In genomic region chr10:103800789-103801540, GRCh38 we compare ENCODE assay signal across 9 cellular contexts. TPM values are rescaled to one million over a fixed set of nuclear protein-coding genes. Genes with fewer than 3 reads are reported as not detected.
DNase-seq lines count a peak whose midpoint lies in the region; ATAC-seq and TF ChIP-seq lines count a peak whose summit lies in the region.
"Had no signal": no experiment of that assay in that cellular context is flagged by ENCODE, and none has a peak within 500 bp of the region (broad histone marks: within the 10 kb centered on the region; RNA-seq: fewer than 3 reads in every experiment).

No MANE protein-coding gene starts in this region.

- H3K27ac ChIP-seq in endodermal cell (ENCODE audit: low read depth, low read length) = no peak overlapping the region
- H3K27ac ChIP-seq: parathyroid adenoma had no signal

- no peak overlapping the region for H3K4me3 Mint-ChIP-seq in activated T-helper 2 cell treated with anti-CD3 and anti-CD28 coated beads, Interferon-gamma antibody, Interleukin-2, Interleukin-4, amounts not matched to agents 10 μg/mL and 5 μg/mL and 100 μg/mL, durations not matched to agents 14 hours and 24 hours and 36 hours (ENCODE audit: low read depth)
- H3K4me3 Mint-ChIP-seq in endodermal cell = no peak overlapping the region

- ATAC-seq in GM21529 (IDR thresholded peaks at IDR 0.05; ENCODE audit: unreplicated experiment) = peak; percentile 91

- no peak for TF ChIP-seq CTCF in endodermal cell (conservative IDR thresholded peaks at IDR 0.05)

- peak; percentile 51 for DNase-seq in DMS153 (lab: John Stamatoyannopoulos, UW)
- DNase-seq in NCI-H1048 (lab: John Stamatoyannopoulos, UW) = peak; percentile 43
- peak; percentile 63 for DNase-seq in activated T-helper 2 cell treated with anti-CD3 and anti-CD28 coated beads, Interferon-gamma antibody, Interleukin-2, Interleukin-4, amounts not matched to agents 10 μg/mL and 5 μg/mL and 100 μg/mL, durations not matched to agents 14 hours and 24 hours and 36 hours (ENCODE audit: low spot score)
- DNase-seq in stimulated activated CD4-positive, alpha-beta T cell treated with anti-CD3 and anti-CD28 coated beads, Interleukin-15, amount 100 ng/mL, for 24 hours = peak; percentile 42
- DNase-seq in DMS 273 treated with DMSO at 0.1 percent for 48 hours (lab: John Stamatoyannopoulos, UW) = no peak
- no peak for DNase-seq in NCI-H226
- DNase-seq in endodermal cell = no peak

- no peaks in the 10 kb centered on the region for H3K36me3 Mint-ChIP-seq in activated T-helper 2 cell treated with anti-CD3 and anti-CD28 coated beads, Interferon-gamma antibody, Interleukin-2, Interleukin-4, amounts not matched to agents 10 μg/mL and 5 μg/mL and 100 μg/mL, durations not matched to agents 14 hours and 24 hours and 36 hours (ENCODE audit: low read depth)
- H3K36me3 Mint-ChIP-seq in endodermal cell (ENCODE audit: low read depth) = peaks cover 33% of the 10 kb centered on the region

- peaks cover 36% of the 10 kb centered on the region for H3K4me1 Mint-ChIP-seq in activated T-helper 2 cell treated with anti-CD3 and anti-CD28 coated beads, Interferon-gamma antibody, Interleukin-2, Interleukin-4, amounts not matched to agents 10 μg/mL and 5 μg/mL and 100 μg/mL, durations not matched to agents 14 hours and 24 hours and 36 hours (ENCODE audit: low read depth)
- H3K4me1 Mint-ChIP-seq in endodermal cell = peaks cover 25% of the 10 kb centered on the region

- peaks cover 14% of the 10 kb centered on the region for H3K27me3 Mint-ChIP-seq in activated T-helper 2 cell treated with anti-CD3 and anti-CD28 coated beads, Interferon-gamma antibody, Interleukin-2, Interleukin-4, amounts not matched to agents 10 μg/mL and 5 μg/mL and 100 μg/mL, durations not matched to agents 14 hours and 24 hours and 36 hours (ENCODE audit: low read depth)
- H3K27me3 Mint-ChIP-seq in endodermal cell (ENCODE audit: insufficient read depth) = peaks cover 9% of the 10 kb centered on the region

- intact Hi-C loops in activated T-helper 2 cell treated with anti-CD3 and anti-CD28 coated beads, Interferon-gamma antibody, Interleukin-2, Interleukin-4, amounts not matched to agents 10 μg/mL and 5 μg/mL and 100 μg/mL, durations not matched to agents 14 hours and 24 hours and 36 hours (cut with micrococcal nuclease) = loop anchor here (2.0 to 5.0 kb wide), 2 partner anchors 42 to 51 kb away; no protein-coding TSS in a partner anchor

- no peak overlapping the region for H3K27ac Mint-ChIP-seq in activated T-helper 2 cell treated with anti-CD3 and anti-CD28 coated beads, Interferon-gamma antibody, Interleukin-2, Interleukin-4, amounts not matched to agents 10 μg/mL and 5 μg/mL and 100 μg/mL, durations not matched to agents 14 hours and 24 hours and 36 hours
- no peak overlapping the region for H3K27ac Mint-ChIP-seq in endodermal cell

- no peak overlapping the region for H3K9ac ChIP-seq in endodermal cell (ENCODE audit: extremely low read depth, low read length, poor library complexity, severe bottlenecking)
- H3K9ac ChIP-seq: parathyroid adenoma had no signal

- H3K9me3 Mint-ChIP-seq in activated T-helper 2 cell treated with anti-CD3 and anti-CD28 coated beads, Interferon-gamma antibody, Interleukin-2, Interleukin-4, amounts not matched to agents 10 μg/mL and 5 μg/mL and 100 μg/mL, durations not matched to agents 14 hours and 24 hours and 36 hours = no peaks in the 10 kb centered on the region
- H3K9me3 Mint-ChIP-seq in endodermal cell = no peaks in the 10 kb centered on the region

- H3K9me3 ChIP-seq in endodermal cell (ENCODE audit: control insufficient read depth, low read length) = no peaks in the 10 kb centered on the region

- H3K4me3 ChIP-seq in endodermal cell (ENCODE audit: low read length) = no peak overlapping the region

- 80 to 92% methylated on average over 8 to 10 of the region's 10 CpGs for WGBS in endodermal cell (ENCODE audit: insufficient coverage in 1 of 2, insufficient read length in 1 of 2), 2 experiments

- H3K36me3 ChIP-seq in endodermal cell (ENCODE audit: control insufficient read depth, insufficient read depth, low read length) = peaks cover 7% of the 10 kb centered on the region

- H3K27me3 ChIP-seq in endodermal cell (ENCODE audit: control insufficient read depth, insufficient read depth, low read length, poor library complexity, severe bottlenecking) = peaks cover 35% of the 10 kb centered on the region

- no peaks in the 10 kb centered on the region for H3K4me1 ChIP-seq in endodermal cell (ENCODE audit: control insufficient read depth, insufficient read depth, low read length)
- H3K4me1 ChIP-seq: parathyroid adenoma had no signal

RNA-seq across cellular contexts. Expression of gene SH3PXD2A, which starts 54.4 kb away (rescaled TPM):
- 8.3 and 8.6 TPM in 2 replicates for total RNA-seq in activated T-helper 2 cell treated with anti-CD3 and anti-CD28 coated beads, Interferon-gamma antibody, Interleukin-2, Interleukin-4, amounts not matched to agents 10 μg/mL and 5 μg/mL and 100 μg/mL, durations not matched to agents 14 hours and 24 hours and 36 hours
- total RNA-seq in endodermal cell = 10 to 100 TPM; 15.7 to 22.6 TPM
- 11.5 TPM for polyA plus RNA-seq in endodermal cell (2013, experiment 1 of 2)
- 11.0 TPM for polyA plus RNA-seq in endodermal cell (2013, experiment 2 of 2)

Comparison
In these comparisons a context has a peak if more than half of its experiments do, and no peak if none do; other contexts are left out.
1. DNase-seq: peak in DMS153 (single experiment), NCI-H1048 (single experiment), activated T-helper 2 cell treated with anti-CD3 and anti-CD28 coated beads, Interferon-gamma antibody, Interleukin-2, Interleukin-4, amounts not matched to agents 10 μg/mL and 5 μg/mL and 100 μg/mL, durations not matched to agents 14 hours and 24 hours and 36 hours (single experiment) and stimulated activated CD4-positive, alpha-beta T cell treated with anti-CD3 and anti-CD28 coated beads, Interleukin-15, amount 100 ng/mL, for 24 hours (single experiment); none in DMS 273 treated with DMSO at 0.1 percent for 48 hours (single experiment), NCI-H226 (single experiment) and endodermal cell (single experiment).